ENCODE assay signal across 19 cellular contexts in genomic region chr6:2109796-2110195, GRCh38.
DNase-seq lines count a peak whose midpoint lies in the region; ATAC-seq and TF ChIP-seq lines count a peak whose summit lies in the region.
"Had no signal": no experiment of that assay in that cellular context is flagged by ENCODE, and none has a peak within 500 bp of the region (broad histone marks: within the 10 kb centered on the region; RNA-seq: fewer than 3 reads in every experiment).

No MANE protein-coding gene starts in this region.

- no peak for TF ChIP-seq POLR2A in adrenal gland (IDR thresholded peaks at IDR 0.05)

- H3K4me3 ChIP-seq in astrocyte of the spinal cord (ENCODE audit: low read depth, low read length) (no peak overlapping the region), adrenal gland (no peak overlapping the region)
- no peak overlapping the region for H3K4me3 ChIP-seq in effector memory CD4-positive, alpha-beta T cell (ENCODE audit: insufficient read depth, low read depth, low read length, poor library complexity, severe bottlenecking)
- H3K4me3 ChIP-seq: GM23248, lung had no signal

- H3K4me1 Mint-ChIP-seq in stimulated activated naive CD8-positive, alpha-beta T cell treated with anti-CD3 and anti-CD28 coated beads, Interleukin-15, Interleukin-2, amounts not matched to agents 100 ng/mL and 50 ng/mL, for 24 hours (ENCODE audit: low read depth), result peaks cover 25% of the 10 kb centered on the region
- peaks cover 40% of the 10 kb centered on the region for H3K4me1 Mint-ChIP-seq in stimulated activated naive CD8-positive, alpha-beta T cell treated with anti-CD3 and anti-CD28 coated beads, Interleukin-15, amount 100 ng/mL, for 72 hours

- H3K27ac ChIP-seq in adrenal gland, result no peak overlapping the region
- no peak overlapping the region for H3K27ac ChIP-seq in effector memory CD4-positive, alpha-beta T cell (ENCODE audit: insufficient read depth, low read length, poor library complexity, severe bottlenecking)
- H3K27ac ChIP-seq: GM23248 had no signal

- H3K27ac Mint-ChIP-seq in stimulated activated naive CD8-positive, alpha-beta T cell treated with anti-CD3 and anti-CD28 coated beads, Interleukin-15, Interleukin-2, amounts not matched to agents 100 ng/mL and 50 ng/mL, for 24 hours, result peak overlapping the region; percentile 15
- no peak overlapping the region for H3K27ac Mint-ChIP-seq in stimulated activated naive CD8-positive, alpha-beta T cell treated with anti-CD3 and anti-CD28 coated beads, Interleukin-15, amount 100 ng/mL, for 72 hours

- no peak overlapping the region for H3K4me3 Mint-ChIP-seq in stimulated activated naive CD8-positive, alpha-beta T cell treated with anti-CD3 and anti-CD28 coated beads, Interleukin-15, Interleukin-2, amounts not matched to agents 100 ng/mL and 50 ng/mL, for 24 hours
- H3K4me3 Mint-ChIP-seq in stimulated activated naive CD8-positive, alpha-beta T cell treated with anti-CD3 and anti-CD28 coated beads, Interleukin-15, amount 100 ng/mL, for 72 hours, result no peak overlapping the region
- H3K4me3 Mint-ChIP-seq: activated naive CD4-positive, alpha-beta T cell treated with anti-CD3 and anti-CD28 coated beads for 36 hours had no signal

- TF ChIP-seq CTCF in astrocyte of the spinal cord (IDR thresholded peaks at IDR 0.05; ENCODE audit: low read depth, low read length), result no peak
- TF ChIP-seq CTCF in adrenal gland (IDR thresholded peaks at IDR 0.05), result no peak

- H3K4me1 ChIP-seq in adrenal gland (replicated peaks in 1 of 2), result peaks cover 0 to 12% of the 10 kb centered on the region in 2 donors
- peaks cover 4% of the 10 kb centered on the region for H3K4me1 ChIP-seq in effector memory CD4-positive, alpha-beta T cell (ENCODE audit: control insufficient read depth, insufficient read depth, low read length, poor library complexity, severe bottlenecking)

- H3K36me3 Mint-ChIP-seq in stimulated activated naive CD8-positive, alpha-beta T cell treated with anti-CD3 and anti-CD28 coated beads, Interleukin-15, Interleukin-2, amounts not matched to agents 100 ng/mL and 50 ng/mL, for 24 hours (ENCODE audit: low read depth), result peaks cover 27% of the 10 kb centered on the region

- no peak for ATAC-seq in stimulated activated naive CD8-positive, alpha-beta T cell treated with anti-CD3 and anti-CD28 coated beads, Interleukin-15, amount 100 ng/mL, for 72 hours

- H3K36me3 ChIP-seq in adrenal gland (replicated peaks in 1 of 2), result no peaks in the 10 kb centered on the region
- no peaks in the 10 kb centered on the region for H3K36me3 ChIP-seq in effector memory CD4-positive, alpha-beta T cell (ENCODE audit: control insufficient read depth, insufficient read depth, low read length)
- H3K36me3 ChIP-seq: esophagus squamous epithelium had no signal

- intact Hi-C loops in adrenal gland (cut with DNase I), result loop anchor here in 1 of 2 donors (5.0 kb wide), 1 partner anchor 507 kb away; no protein-coding TSS in a partner anchor

- H3K27me3 Mint-ChIP-seq in stimulated activated naive CD8-positive, alpha-beta T cell treated with anti-CD3 and anti-CD28 coated beads, Interleukin-15, Interleukin-2, amounts not matched to agents 100 ng/mL and 50 ng/mL, for 24 hours, result no peaks in the 10 kb centered on the region
- H3K27me3 Mint-ChIP-seq in stimulated activated naive CD8-positive, alpha-beta T cell treated with anti-CD3 and anti-CD28 coated beads, Interleukin-15, amount 100 ng/mL, for 72 hours, result no peaks in the 10 kb centered on the region
- H3K27me3 Mint-ChIP-seq: activated CD8-positive, alpha-beta T cell treated with anti-CD3 and anti-CD28 coated beads for 36 hours; effector memory CD8-positive, alpha-beta T cell had no signal

- H3K9me3 ChIP-seq in adrenal gland (replicated peaks in 1 of 3), result no peaks in the 10 kb centered on the region
- H3K9me3 ChIP-seq in effector memory CD4-positive, alpha-beta T cell (ENCODE audit: control insufficient read depth, low read length), result no peaks in the 10 kb centered on the region
- H3K9me3 ChIP-seq: esophagus squamous epithelium had no signal

- WGBS in adrenal gland, 4 donors, result 88 to 93% (median 92%) methylated on average over 5 of the region's 5 CpGs

- peaks cover 5% of the 10 kb centered on the region for H3K9me3 Mint-ChIP-seq in stimulated activated naive CD8-positive, alpha-beta T cell treated with anti-CD3 and anti-CD28 coated beads, Interleukin-15, Interleukin-2, amounts not matched to agents 100 ng/mL and 50 ng/mL, for 24 hours
- no peaks in the 10 kb centered on the region for H3K9me3 Mint-ChIP-seq in stimulated activated naive CD8-positive, alpha-beta T cell treated with anti-CD3 and anti-CD28 coated beads, Interleukin-15, amount 100 ng/mL, for 72 hours
- H3K9me3 Mint-ChIP-seq: effector memory CD8-positive, alpha-beta T cell had no signal

- in situ Hi-C loops in astrocyte of the spinal cord (cut with HindIII; ENCODE audit: low sequenced_read_pairs), result no loop called here

- DNase-seq in stimulated activated naive CD8-positive, alpha-beta T cell treated with anti-CD3 and anti-CD28 coated beads, Interleukin-15, amount 100 ng/mL, for 72 hours, result no peak
- peak; percentile 81 for DNase-seq in NCI-H2227 treated with DMSO at 0.1 percent for 48 hours (lab: John Stamatoyannopoulos, UW)
- DNase-seq in astrocyte of the spinal cord (ENCODE audit: low read depth, low spot score), result peak; percentile 34
- DNase-seq in adrenal gland, result no peak
- no peak for DNase-seq in activated CD4-positive, alpha-beta T cell treated with anti-CD3 and anti-CD28 coated beads, Interleukin-2, amount 50 U/mL, for 4 hours
- DNase-seq in effector memory CD4-positive, alpha-beta T cell, result no peak
- DNase-seq in MV-4-11 (lab: John Stamatoyannopoulos, UW), result no peak
- DNase-seq: activated CD4-positive, CD25-positive, alpha-beta regulatory T cell; activated CD8-positive, alpha-beta T cell treated with anti-CD3 and anti-CD28 coated beads for 36 hours; C1 segment of cervical spinal cord; effector memory CD8-positive, alpha-beta T cell; esophagus squamous epithelium; GM23248; NCI-H187 treated with DMSO at 0.1 percent for 48 hours; NK-92 treated with Interleukin-12 subunit alpha and Interleukin-12 subunit beta, amount 100 ng/mL, for 24 hours; T-helper 9 cell had no signal

- no peaks in the 10 kb centered on the region for H3K27me3 ChIP-seq in adrenal gland
- no peaks in the 10 kb centered on the region for H3K27me3 ChIP-seq in effector memory CD4-positive, alpha-beta T cell (replicated peaks; ENCODE audit: control insufficient read depth, insufficient read depth, low read length, poor library complexity, severe bottlenecking)
- H3K27me3 ChIP-seq: esophagus squamous epithelium had no signal

Comparison
In these comparisons a context has a peak if more than half of its experiments do, and no peak if none do; other contexts are left out.
1. DNase-seq: peak in NCI-H2227 treated with DMSO at 0.1 percent for 48 hours (single experiment) and astrocyte of the spinal cord (single experiment); none in stimulated activated naive CD8-positive, alpha-beta T cell treated with anti-CD3 and anti-CD28 coated beads, Interleukin-15, amount 100 ng/mL, for 72 hours (0 of 2), adrenal gland (0 of 7), activated CD4-positive, alpha-beta T cell treated with anti-CD3 and anti-CD28 coated beads, Interleukin-2, amount 50 U/mL, for 4 hours (0 of 2), effector memory CD4-positive, alpha-beta T cell (0 of 3) and MV-4-11 (single experiment).